12 cellular contexts compared by ENCODE assay signal in the genomic region with DNA sequence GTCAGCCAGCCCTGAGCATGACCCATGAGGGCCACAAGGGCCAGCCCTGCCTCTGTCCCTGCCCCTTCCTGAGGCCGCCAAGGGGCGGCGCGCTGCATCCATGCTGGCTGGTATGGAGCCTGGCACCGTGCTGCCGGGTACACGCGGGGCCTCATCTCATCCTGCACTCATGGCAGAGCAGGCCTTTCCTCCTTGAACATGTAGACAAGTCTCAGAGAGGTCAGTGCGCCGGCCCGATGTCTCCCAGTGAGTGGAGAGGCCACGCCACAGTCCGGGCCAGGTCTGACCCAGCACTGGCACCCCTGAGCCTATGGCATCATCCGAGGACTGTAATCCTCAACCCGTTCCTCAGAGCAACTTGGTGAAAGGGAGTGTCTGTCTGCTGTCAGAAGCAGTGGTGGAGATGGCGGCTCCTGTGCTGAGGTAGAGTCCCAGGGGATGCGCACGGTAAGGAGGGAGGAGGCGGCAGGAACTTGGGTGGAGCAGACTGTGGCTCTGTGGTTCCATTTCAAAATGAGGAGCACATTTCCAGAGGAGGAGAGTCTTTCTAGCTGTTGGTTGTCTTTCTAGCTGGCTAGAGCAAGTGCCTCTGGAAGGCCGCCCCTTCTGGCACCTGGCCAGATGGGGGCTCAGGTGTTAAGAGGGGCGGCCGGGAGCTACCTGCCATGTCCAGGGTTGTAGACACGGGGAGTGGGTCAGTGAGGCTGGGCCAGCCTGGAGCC. TPM values are rescaled to one million over a fixed set of nuclear protein-coding genes. Genes with fewer than 3 reads are reported as not detected.
DNase-seq lines count a peak whose midpoint lies in the region; ATAC-seq and TF ChIP-seq lines count a peak whose summit lies in the region.
"Had no signal": no experiment of that assay in that cellular context is flagged by ENCODE, and none has a peak within 500 bp of the region (broad histone marks: within the 10 kb centered on the region; RNA-seq: fewer than 3 reads in every experiment).

No MANE protein-coding gene starts in this region.

- H3K27me3 ChIP-seq in BLaER1: no peaks in the 10 kb centered on the region
- H3K27me3 ChIP-seq in rectal smooth muscle tissue (ENCODE audit: control insufficient read depth, insufficient read depth, low read length): no peaks in the 10 kb centered on the region

- H3K4me1 ChIP-seq in BLaER1 (peaks cover 100% of the 10 kb centered on the region), rectal smooth muscle tissue (ENCODE audit: control insufficient read depth, insufficient read depth, low read length) (peaks cover 21% of the 10 kb centered on the region)

- peak overlapping the region; percentile 88 for H3K27ac ChIP-seq in BLaER1
- peak overlapping the region; percentile 85 for H3K27ac ChIP-seq in rectal smooth muscle tissue (ENCODE audit: low read depth, low read length)

- H3K9ac ChIP-seq in BLaER1: peak overlapping the region; percentile 81
- H3K9ac ChIP-seq in rectal smooth muscle tissue (ENCODE audit: low read length): no peak overlapping the region

- no peak overlapping the region for H3K4me3 Mint-ChIP-seq in WTC11
- H3K4me3 Mint-ChIP-seq: activated B cell treated with CpG ODN at 0.5 μM for 24 hours; stimulated activated memory B cell treated with anti-CD40 and anti-IgM and Interleukin-4, amounts not matched to agents 10 μg/mL and 1 μg/mL and 100 μg/mL, for 72 hours had no signal

- ATAC-seq in WTC11 (no peak), left cardiac atrium (peak; percentile 32 to 34), GM19395 (IDR thresholded peaks at IDR 0.05; ENCODE audit: unreplicated experiment) (no peak), HG03439 (IDR thresholded peaks at IDR 0.05; ENCODE audit: unreplicated experiment) (no peak)
- ATAC-seq: stimulated activated memory B cell treated with anti-CD40 and anti-IgM and Interleukin-4, amounts not matched to agents 10 μg/mL and 1 μg/mL and 100 μg/mL, for 72 hours had no signal

- H3K27ac Mint-ChIP-seq in WTC11: peak overlapping the region; percentile 50; the same call in 1 of the 2 replicates
- H3K27ac Mint-ChIP-seq: activated B cell treated with CpG ODN at 0.5 μM for 24 hours; stimulated activated memory B cell treated with anti-CD40 and anti-IgM and Interleukin-4, amounts not matched to agents 10 μg/mL and 1 μg/mL and 100 μg/mL, for 72 hours had no signal

- no peaks in the 10 kb centered on the region for H3K27me3 Mint-ChIP-seq in WTC11 (ENCODE audit: low read depth)
- H3K27me3 Mint-ChIP-seq: activated B cell treated with CpG ODN at 0.5 μM for 24 hours; stimulated activated memory B cell treated with anti-CD40 and anti-IgM and Interleukin-4, amounts not matched to agents 10 μg/mL and 1 μg/mL and 100 μg/mL, for 72 hours had no signal

- 0 out of 2 replicates have a peak, but pooled peaks cover 2% of the 10 kb centered on the region for H3K4me1 Mint-ChIP-seq in WTC11

- H3K36me3 ChIP-seq in BLaER1: peaks cover 3% of the 10 kb centered on the region; the same call in 1 of the 2 replicates
- no peaks in the 10 kb centered on the region for H3K36me3 ChIP-seq in rectal smooth muscle tissue (ENCODE audit: control insufficient read depth, insufficient read depth, low read length)

- peaks cover 28% of the 10 kb centered on the region for H3K36me3 Mint-ChIP-seq in WTC11

- CTCF ChIA-PET in WTC11 (lab: Charles Lee): interaction anchor here (0.7 to 3.4 kb wide), 5 partner anchors 31 to 134 kb away, joined by 3 to 15 read pairs (median 3); no protein-coding TSS in a partner anchor

- POLR2A ChIA-PET in WTC11 (lab: Charles Lee): no interaction called here

- H3K9me3 ChIP-seq in BLaER1: no peaks in the 10 kb centered on the region

- DNase-seq in WTC11 (ENCODE audit: low spot score) (no peak), left cardiac atrium (no peak), HuH-7 (ENCODE audit: low spot score) (no peak), NCI-H1092 (lab: John Stamatoyannopoulos, UW) (no peak)
- DNase-seq: activated B cell treated with CpG ODN at 0.5 μM for 24 hours, glutamatergic neuron, NCI-H345 had no signal

- intact Hi-C loops in left cardiac atrium (cut with DNase I): no loop called here

- no peak for TF ChIP-seq CTCF in WTC11 (IDR thresholded peaks at IDR 0.05)

- peak overlapping the region; percentile 68 for H3K4me3 ChIP-seq in BLaER1
- no peak overlapping the region for H3K4me3 ChIP-seq in rectal smooth muscle tissue (ENCODE audit: low read length)

- H3K9me3 Mint-ChIP-seq in WTC11: no peaks in the 10 kb centered on the region
- H3K9me3 Mint-ChIP-seq: activated B cell treated with CpG ODN at 0.5 μM for 24 hours; stimulated activated memory B cell treated with anti-CD40 and anti-IgM and Interleukin-4, amounts not matched to agents 10 μg/mL and 1 μg/mL and 100 μg/mL, for 72 hours had no signal

- peak overlapping the region; percentile 95 for H3K4me2 ChIP-seq in BLaER1

- peaks cover 64% of the 10 kb centered on the region for H4K20me1 ChIP-seq in BLaER1

TF ChIP-seq in WTC11, 78 proteins besides CTCF, POLR2A, EP300 and RAD21 (continues in another document):
- TF ChIP-seq GABPB1 (CRISPR knock-in tag; IDR thresholded peaks at IDR 0.05): no peak
- no peak for TF ChIP-seq CDX4 (CRISPR knock-in tag; IDR thresholded peaks at IDR 0.05; ENCODE audit: borderline replicate concordance)
- TF ChIP-seq MYBL2 (CRISPR knock-in tag; IDR thresholded peaks at IDR 0.05): no peak
- TF ChIP-seq ATF6 (CRISPR knock-in tag; IDR thresholded peaks at IDR 0.05): no peak
- TF ChIP-seq ELF4 (CRISPR knock-in tag; IDR thresholded peaks at IDR 0.05; ENCODE audit: low read depth): no peak
- no peak for TF ChIP-seq SOX15 (CRISPR knock-in tag; IDR thresholded peaks at IDR 0.05)
- TF ChIP-seq FOXJ3 (CRISPR knock-in tag; IDR thresholded peaks at IDR 0.05; ENCODE audit: borderline replicate concordance): no peak
- TF ChIP-seq SP1 (CRISPR knock-in tag; conservative IDR thresholded peaks at IDR 0.05): no peak
- TF ChIP-seq, protein P1, sequence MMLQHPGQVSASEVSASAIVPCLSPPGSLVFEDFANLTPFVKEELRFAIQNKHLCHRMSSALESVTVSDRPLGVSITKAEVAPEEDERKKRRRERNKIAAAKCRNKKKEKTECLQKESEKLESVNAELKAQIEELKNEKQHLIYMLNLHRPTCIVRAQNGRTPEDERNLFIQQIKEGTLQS (CRISPR knock-in tag; conservative IDR thresholded peaks at IDR 0.05): no peak
- no peak for TF ChIP-seq ESRRA (CRISPR knock-in tag; IDR thresholded peaks at IDR 0.05; ENCODE audit: borderline replicate concordance)
- no peak for TF ChIP-seq AR (CRISPR knock-in tag; IDR thresholded peaks at IDR 0.05)
- TF ChIP-seq, protein P2, sequence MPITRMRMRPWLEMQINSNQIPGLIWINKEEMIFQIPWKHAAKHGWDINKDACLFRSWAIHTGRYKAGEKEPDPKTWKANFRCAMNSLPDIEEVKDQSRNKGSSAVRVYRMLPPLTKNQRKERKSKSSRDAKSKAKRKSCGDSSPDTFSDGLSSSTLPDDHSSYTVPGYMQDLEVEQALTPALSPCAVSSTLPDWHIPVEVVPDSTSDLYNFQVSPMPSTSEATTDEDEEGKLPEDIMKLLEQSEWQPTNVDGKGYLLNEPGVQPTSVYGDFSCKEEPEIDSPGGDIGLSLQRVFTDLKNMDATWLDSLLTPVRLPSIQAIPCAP (CRISPR knock-in tag; IDR thresholded peaks at IDR 0.05): no peak
- TF ChIP-seq ZNF232 (CRISPR knock-in tag; IDR thresholded peaks at IDR 0.05): no peak
- no peak for TF ChIP-seq TEAD4 (CRISPR knock-in tag; IDR thresholded peaks at IDR 0.05)
- no peak for TF ChIP-seq ZNF138 (CRISPR knock-in tag; conservative IDR thresholded peaks at IDR 0.05)

RNA-seq across cellular contexts. Expression of gene TRMT44, which starts 32.8 kb away (rescaled TPM):
- total RNA-seq in WTC11 (2021) (25.6 to 29.6 TPM (median 28.4 TPM) in 3 replicates), left cardiac atrium (10 to 100 TPM in 1 of 2 donors, 1 to 10 TPM in 1; 8.8 to 13.6 TPM)

RNA-seq across cellular contexts. Expression of gene ACOX3, which starts 32.8 kb away (rescaled TPM):
- total RNA-seq in WTC11 (2021) (10.6 to 10.7 TPM (median 10.6 TPM) in 3 replicates), left cardiac atrium (10 to 100 TPM; 32.8 to 66.1 TPM)

Comparison
In these comparisons a context has a peak if more than half of its experiments do, and no peak if none do; other contexts are left out.
1. ATAC-seq: peak in left cardiac atrium (2 of 2); none in WTC11 (single experiment), GM19395 (single experiment) and HG03439 (single experiment).